ENCODE assay signal across 8 cellular contexts in the genomic region with DNA sequence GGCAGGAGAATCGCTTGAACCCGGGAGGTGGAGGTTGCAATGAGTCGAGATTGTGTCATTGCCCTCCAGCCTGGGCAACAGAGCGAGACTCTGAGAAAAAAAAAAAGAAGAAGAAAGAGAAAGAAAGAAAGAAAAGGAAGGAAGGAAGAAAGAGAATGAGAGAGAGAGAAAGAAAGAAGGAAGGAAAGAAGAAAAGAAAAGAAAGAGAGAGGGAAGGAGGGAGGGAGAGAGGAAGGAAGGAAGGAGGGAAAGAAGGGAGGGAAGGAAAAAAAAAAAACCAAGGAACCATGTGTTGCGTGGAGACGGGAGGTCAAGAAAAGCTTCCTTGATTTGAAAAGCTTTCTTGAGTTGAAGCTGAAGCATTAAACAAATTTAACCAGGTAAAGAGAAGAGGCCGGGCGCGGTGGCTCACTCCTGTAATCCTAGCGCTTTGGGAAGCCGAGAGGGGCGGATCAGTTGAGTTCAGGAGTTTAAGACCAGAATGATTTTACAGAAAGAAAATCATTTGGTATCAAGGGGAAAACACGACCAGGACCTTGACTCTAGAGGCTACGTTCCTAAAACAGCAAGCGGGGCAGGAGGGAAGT.
A peak's percentile ranks its signal among the peaks of the same experiment; 100 is the strongest.
DNase-seq lines count a peak whose midpoint lies in the region; ATAC-seq and TF ChIP-seq lines count a peak whose summit lies in the region.

No MANE protein-coding gene starts in this region.

- no peaks in the 10 kb centered on the region for H3K27me3 ChIP-seq in thyroid gland

- CTCF ChIA-PET in activated CD8-positive, alpha-beta memory T cell treated with anti-CD3 and anti-CD28 coated beads, Interleukin-2, amount 10 ng/mL, durations not matched to agents 7 days and 5 days (lab: Charles Lee), result interaction anchor here (0.8 to 3.1 kb wide), 5 partner anchors 10 to 737 kb away, joined by 3 to 20 read pairs (median 4); a partner anchor contains a TSS

- no peaks in the 10 kb centered on the region for H3K9me3 ChIP-seq in thyroid gland

- no peaks in the 10 kb centered on the region for H3K27me3 Mint-ChIP-seq in activated CD8-positive, alpha-beta memory T cell treated with anti-CD3 and anti-CD28 coated beads, Interleukin-2, amount 10 ng/mL, durations not matched to agents 7 days and 5 days
- H3K27me3 Mint-ChIP-seq in activated T-helper 17 cell treated with anti-CD3 and anti-CD28 coated beads, Interleukin-2, amount 50 U/mL, for 72 hours, result no peaks in the 10 kb centered on the region
- H3K27me3 Mint-ChIP-seq in immature natural killer cell (ENCODE audit: low read depth in 3 of 3), result peaks cover 7 to 14% (median 14%) of the 10 kb centered on the region in 3 donors

- ATAC-seq in activated CD8-positive, alpha-beta memory T cell treated with anti-CD3 and anti-CD28 coated beads, Interleukin-2, amount 10 ng/mL, durations not matched to agents 7 days and 5 days, result no peak
- ATAC-seq in activated T-helper 17 cell treated with anti-CD3 and anti-CD28 coated beads, Interleukin-2, amount 50 U/mL, for 72 hours (replicated peaks), result no peak

- TF ChIP-seq POLR2A in thyroid gland (IDR thresholded peaks at IDR 0.05), result no peak

- peaks cover 54% of the 10 kb centered on the region for H3K4me1 Mint-ChIP-seq in activated CD8-positive, alpha-beta memory T cell treated with anti-CD3 and anti-CD28 coated beads, Interleukin-2, amount 10 ng/mL, durations not matched to agents 7 days and 5 days
- H3K4me1 Mint-ChIP-seq in activated T-helper 17 cell treated with anti-CD3 and anti-CD28 coated beads, Interleukin-2, amount 50 U/mL, for 72 hours, result peaks cover 35% of the 10 kb centered on the region
- peaks cover 25 to 43% of the 10 kb centered on the region in 2 donors for H3K4me1 Mint-ChIP-seq in immature natural killer cell

- peak overlapping the region in 2 of 3 donors; percentile 7 to 32 for H3K4me3 ChIP-seq in thyroid gland (replicated peaks in 1 of 3)

- H3K36me3 ChIP-seq in thyroid gland, result no peaks in the 10 kb centered on the region

- TF ChIP-seq CTCF in thyroid gland (IDR thresholded peaks at IDR 0.05), result no peak

- no peak for DNase-seq in activated CD8-positive, alpha-beta memory T cell treated with anti-CD3 and anti-CD28 coated beads, Interleukin-2, amount 10 ng/mL, durations not matched to agents 7 days and 5 days
- DNase-seq in activated CD8-positive, alpha-beta memory T cell treated with anti-CD3 and anti-CD28 coated beads, Interleukin-2, amount 50 U/mL, for 48 hours, result no peak
- no peak for DNase-seq in immature natural killer cell
- DNase-seq in thyroid gland, result no peak
- no peak for DNase-seq in NCI-H1694 (lab: John Stamatoyannopoulos, UW)
- DNase-seq in midbrain (lab: John Stamatoyannopoulos, UW), result no peak
- DNase-seq in UCSD-AML1 (lab: John Stamatoyannopoulos, UW; ENCODE audit: unreplicated experiment), result no peak

- no peaks in the 10 kb centered on the region for H3K36me3 Mint-ChIP-seq in activated CD8-positive, alpha-beta memory T cell treated with anti-CD3 and anti-CD28 coated beads, Interleukin-2, amount 10 ng/mL, durations not matched to agents 7 days and 5 days
- peaks cover 4% of the 10 kb centered on the region for H3K36me3 Mint-ChIP-seq in activated T-helper 17 cell treated with anti-CD3 and anti-CD28 coated beads, Interleukin-2, amount 50 U/mL, for 72 hours (ENCODE audit: low read depth)
- no peaks in the 10 kb centered on the region for H3K36me3 Mint-ChIP-seq in immature natural killer cell

- no peaks in the 10 kb centered on the region for H3K9me3 Mint-ChIP-seq in activated CD8-positive, alpha-beta memory T cell treated with anti-CD3 and anti-CD28 coated beads, Interleukin-2, amount 10 ng/mL, durations not matched to agents 7 days and 5 days (ENCODE audit: low read depth)
- no peaks in the 10 kb centered on the region for H3K9me3 Mint-ChIP-seq in activated T-helper 17 cell treated with anti-CD3 and anti-CD28 coated beads, Interleukin-2, amount 50 U/mL, for 72 hours
- no peaks in the 10 kb centered on the region for H3K9me3 Mint-ChIP-seq in immature natural killer cell

- H3K27ac Mint-ChIP-seq in activated CD8-positive, alpha-beta memory T cell treated with anti-CD3 and anti-CD28 coated beads, Interleukin-2, amount 10 ng/mL, durations not matched to agents 7 days and 5 days, result peak overlapping the region; percentile 89
- H3K27ac Mint-ChIP-seq in activated T-helper 17 cell treated with anti-CD3 and anti-CD28 coated beads, Interleukin-2, amount 50 U/mL, for 72 hours, result peak overlapping the region; percentile 10
- peak overlapping the region in 5 of 6 donors; percentile 33 to 87 (median 80) for H3K27ac Mint-ChIP-seq in immature natural killer cell

- no peaks in the 10 kb centered on the region for H3K4me1 ChIP-seq in thyroid gland

- peak overlapping the region; percentile 7 to 57 (median 13) for H3K27ac ChIP-seq in thyroid gland

- 31 to 36% methylated on average over 15 of the region's 15 CpGs for WGBS in thyroid gland, 2 donors

- H3K4me3 Mint-ChIP-seq in activated CD8-positive, alpha-beta memory T cell treated with anti-CD3 and anti-CD28 coated beads, Interleukin-2, amount 10 ng/mL, durations not matched to agents 7 days and 5 days, result peak overlapping the region; percentile 76
- H3K4me3 Mint-ChIP-seq in activated T-helper 17 cell treated with anti-CD3 and anti-CD28 coated beads, Interleukin-2, amount 50 U/mL, for 72 hours, result peak overlapping the region; percentile 60
- peak overlapping the region; percentile 80 to 91 (median 86) for H3K4me3 Mint-ChIP-seq in immature natural killer cell

- intact Hi-C loops in thyroid gland (cut with DNase I), result no loop called here

Comparison
In these comparisons a context has a peak if more than half of its experiments do, and no peak if none do; other contexts are left out.
1. H3K27ac Mint-ChIP-seq: peak in every context shown above with its lines; median percentile 89 in activated CD8-positive, alpha-beta memory T cell treated with anti-CD3 and anti-CD28 coated beads, Interleukin-2, amount 10 ng/mL, durations not matched to agents 7 days and 5 days; 80 in immature natural killer cell; 10 in activated T-helper 17 cell treated with anti-CD3 and anti-CD28 coated beads, Interleukin-2, amount 50 U/mL, for 72 hours.